In the genomic region with DNA sequence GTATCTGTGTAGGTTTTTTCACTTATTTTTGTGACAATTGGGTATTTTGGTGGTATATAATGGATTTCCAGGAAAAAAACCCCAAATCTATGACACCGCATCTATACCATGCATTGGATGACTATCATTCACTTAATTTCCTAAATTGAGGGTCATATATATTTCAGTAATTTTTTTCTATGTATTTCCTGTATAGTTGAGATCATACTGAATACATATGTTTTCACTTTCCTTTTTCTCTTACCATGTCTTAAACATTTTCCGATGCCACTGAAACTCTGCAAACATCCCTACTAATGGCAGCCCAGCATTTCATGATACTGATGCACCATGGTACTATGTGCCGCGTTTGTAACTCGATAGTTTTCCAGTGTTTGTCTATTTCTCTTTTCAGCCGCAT, we compare ENCODE assay signal across 19 cellular contexts. TPM values are rescaled to one million over a fixed set of nuclear protein-coding genes. Genes with fewer than 3 reads are reported as not detected.
"Had no signal": no experiment of that assay in that cellular context is flagged by ENCODE, and none has a peak within 500 bp of the region (broad histone marks: within the 10 kb centered on the region; RNA-seq: fewer than 3 reads in every experiment).

No MANE protein-coding gene starts in this region.

- H3K36me3 ChIP-seq: ascending aorta, breast epithelium, lower lobe of right lung, prostate gland, suprapubic skin had no signal

- H3K4me1 ChIP-seq: ascending aorta, breast epithelium, foreskin keratinocyte, lower lobe of right lung, prostate gland, suprapubic skin had no signal

- H3K4me3 Mint-ChIP-seq: activated T-cell treated with anti-CD3 and anti-CD28 coated beads, Interleukin-2, amount 50 U/mL, for 4 hours had no signal

- H3K27ac ChIP-seq: ascending aorta, breast epithelium, foreskin keratinocyte, lower lobe of right lung, prostate gland, suprapubic skin, VCaP had no signal

- H3K9me3 ChIP-seq: lower lobe of right lung, prostate gland, suprapubic skin had no signal

- DNase-seq: activated CD4-positive, alpha-beta T cell treated with anti-CD3 and anti-CD28 coated beads for 4 hours; activated gamma-delta T cell; activated T-cell treated with anti-CD3 and anti-CD28 coated beads, Interleukin-2, amount 50 U/mL, for 4 hours; cerebellar nuclear complex; effector CD8-positive, alpha-beta T cell; left colon; lower lobe of right lung; right cardiac atrium; small intestine; stimulated activated CD4-positive, alpha-beta T cell treated with anti-CD3 and anti-CD28 coated beads, Interleukin-4, amount 100 ng/mL, for 24 hours; stimulated activated naive CD4-positive, alpha-beta T cell treated with Interleukin-2 at 50 U/mL for 16 hours; trophoblast cell had no signal

- H3K4me3 ChIP-seq: ascending aorta, breast epithelium, lower lobe of right lung, prostate gland, suprapubic skin had no signal

- H3K27me3 ChIP-seq: ascending aorta, breast epithelium, suprapubic skin had no signal

RNA-seq across cellular contexts. Expression of a gene that starts 40.4 kb away (rescaled TPM):
- total RNA-seq: activated T-cell treated with anti-CD3 and anti-CD28 coated beads, Interleukin-2, amount 50 U/mL, for 4 hours; foreskin keratinocyte; prostate gland had no signal
- polyA plus RNA-seq: neural cell, small intestine had no signal
